Comparison of ENCODE assay signal across 1 cellular context in the genomic region with DNA sequence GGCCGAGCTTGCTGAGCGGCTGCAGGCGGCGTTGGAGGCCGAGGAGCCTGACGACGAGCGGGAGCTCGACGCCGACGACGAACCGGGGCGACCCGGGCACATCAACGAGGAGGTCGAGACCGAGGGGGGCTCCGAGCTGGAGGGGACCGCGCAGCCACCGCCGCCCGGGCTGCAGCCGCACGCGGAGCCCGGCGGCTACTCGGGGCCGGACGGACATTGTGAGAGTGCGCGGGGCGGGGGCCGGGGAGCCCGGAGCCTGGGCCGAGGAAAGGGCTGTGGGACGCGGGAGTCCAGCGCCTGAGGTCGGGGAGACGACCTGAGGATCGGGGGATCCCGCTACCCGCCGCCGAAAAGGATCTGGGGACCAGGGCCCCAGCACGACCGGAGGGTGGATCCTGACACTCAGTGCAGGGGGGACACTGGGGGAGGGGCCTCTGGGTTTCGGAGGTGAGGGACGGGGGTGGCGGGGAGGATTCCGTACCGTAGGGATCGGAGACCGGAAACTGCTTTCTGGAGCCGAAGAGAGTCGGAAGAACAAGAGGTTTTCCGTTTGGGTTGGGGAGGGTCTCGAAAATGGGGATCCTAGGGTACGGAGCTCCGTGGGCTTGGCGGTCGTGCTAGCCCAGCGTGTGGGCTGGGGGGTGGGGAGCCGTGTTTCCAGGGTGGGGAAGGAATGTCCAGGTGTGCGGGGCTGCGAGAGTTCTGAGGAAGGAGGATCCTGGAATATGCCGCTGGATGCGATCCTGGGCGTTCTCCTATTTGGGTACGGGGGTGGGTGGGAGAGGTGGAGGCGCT.
TF ChIP-seq lines count a peak whose summit lies in the region.

No MANE protein-coding gene starts in this region.

TF ChIP-seq in HepG2, 621 proteins besides CTCF, POLR2A, EP300 and RAD21 (continued from another document and continues in another):
- TF ChIP-seq POGZ (CRISPR knock-in tag; IDR thresholded peaks at IDR 0.05): no peak
- 0 out of 2 replicates have a peak, but pooled peaks have one; percentile 63 for TF ChIP-seq EED (CRISPR knock-in tag; IDR thresholded peaks at IDR 0.05)
- TF ChIP-seq, protein P1, sequence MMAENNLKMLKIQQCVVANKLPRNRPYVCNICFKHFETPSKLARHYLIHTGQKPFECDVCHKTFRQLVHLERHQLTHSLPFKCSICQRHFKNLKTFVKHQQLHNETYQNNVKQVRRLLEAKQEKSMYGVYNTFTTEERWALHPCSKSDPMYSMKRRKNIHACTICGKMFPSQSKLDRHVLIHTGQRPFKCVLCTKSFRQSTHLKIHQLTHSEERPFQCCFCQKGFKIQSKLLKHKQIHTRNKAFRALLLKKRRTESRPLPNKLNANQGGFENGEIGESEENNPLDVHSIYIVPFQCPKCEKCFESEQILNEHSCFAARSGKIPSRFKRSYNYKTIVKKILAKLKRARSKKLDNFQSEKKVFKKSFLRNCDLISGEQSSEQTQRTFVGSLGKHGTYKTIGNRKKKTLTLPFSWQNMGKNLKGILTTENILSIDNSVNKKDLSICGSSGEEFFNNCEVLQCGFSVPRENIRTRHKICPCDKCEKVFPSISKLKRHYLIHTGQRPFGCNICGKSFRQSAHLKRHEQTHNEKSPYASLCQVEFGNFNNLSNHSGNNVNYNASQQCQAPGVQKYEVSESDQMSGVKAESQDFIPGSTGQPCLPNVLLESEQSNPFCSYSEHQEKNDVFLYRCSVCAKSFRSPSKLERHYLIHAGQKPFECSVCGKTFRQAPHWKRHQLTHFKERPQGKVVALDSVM (CRISPR knock-in tag; IDR thresholded peaks at IDR 0.05): no peak
- no peak for TF ChIP-seq MED8 (CRISPR knock-in tag; IDR thresholded peaks at IDR 0.05; ENCODE audit: insufficient replicate concordance)
- TF ChIP-seq, protein P2, sequence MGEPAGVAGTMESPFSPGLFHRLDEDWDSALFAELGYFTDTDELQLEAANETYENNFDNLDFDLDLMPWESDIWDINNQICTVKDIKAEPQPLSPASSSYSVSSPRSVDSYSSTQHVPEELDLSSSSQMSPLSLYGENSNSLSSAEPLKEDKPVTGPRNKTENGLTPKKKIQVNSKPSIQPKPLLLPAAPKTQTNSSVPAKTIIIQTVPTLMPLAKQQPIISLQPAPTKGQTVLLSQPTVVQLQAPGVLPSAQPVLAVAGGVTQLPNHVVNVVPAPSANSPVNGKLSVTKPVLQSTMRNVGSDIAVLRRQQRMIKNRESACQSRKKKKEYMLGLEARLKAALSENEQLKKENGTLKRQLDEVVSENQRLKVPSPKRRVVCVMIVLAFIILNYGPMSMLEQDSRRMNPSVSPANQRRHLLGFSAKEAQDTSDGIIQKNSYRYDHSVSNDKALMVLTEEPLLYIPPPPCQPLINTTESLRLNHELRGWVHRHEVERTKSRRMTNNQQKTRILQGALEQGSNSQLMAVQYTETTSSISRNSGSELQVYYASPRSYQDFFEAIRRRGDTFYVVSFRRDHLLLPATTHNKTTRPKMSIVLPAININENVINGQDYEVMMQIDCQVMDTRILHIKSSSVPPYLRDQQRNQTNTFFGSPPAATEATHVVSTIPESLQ (CRISPR knock-in tag; conservative IDR thresholded peaks at IDR 0.05): no peak
- TF ChIP-seq, protein P3, sequence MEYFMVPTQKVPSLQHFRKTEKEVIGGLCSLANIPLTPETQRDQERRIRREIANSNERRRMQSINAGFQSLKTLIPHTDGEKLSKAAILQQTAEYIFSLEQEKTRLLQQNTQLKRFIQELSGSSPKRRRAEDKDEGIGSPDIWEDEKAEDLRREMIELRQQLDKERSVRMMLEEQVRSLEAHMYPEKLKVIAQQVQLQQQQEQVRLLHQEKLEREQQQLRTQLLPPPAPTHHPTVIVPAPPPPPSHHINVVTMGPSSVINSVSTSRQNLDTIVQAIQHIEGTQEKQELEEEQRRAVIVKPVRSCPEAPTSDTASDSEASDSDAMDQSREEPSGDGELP (IDR thresholded peaks at IDR 0.05; ENCODE audit: borderline replicate concordance, low read depth): no peak
- no peak for TF ChIP-seq SP1 (IDR thresholded peaks at IDR 0.05)
- no peak for TF ChIP-seq SP1 (CRISPR knock-in tag; IDR thresholded peaks at IDR 0.05)
- TF ChIP-seq FOXA1 (IDR thresholded peaks at IDR 0.05): no peak
- TF ChIP-seq FOXA1 (CRISPR knock-in tag; IDR thresholded peaks at IDR 0.05): no peak
- TF ChIP-seq SIN3A (IDR thresholded peaks at IDR 0.05; ENCODE audit: borderline replicate concordance, low read depth, low read length): no peak
- no peak for TF ChIP-seq ZNF501 (CRISPR knock-in tag; IDR thresholded peaks at IDR 0.05)
- no peak for TF ChIP-seq CREM (IDR thresholded peaks at IDR 0.05)
- TF ChIP-seq CREM (CRISPR knock-in tag; IDR thresholded peaks at IDR 0.05): no peak
- TF ChIP-seq, protein P4, sequence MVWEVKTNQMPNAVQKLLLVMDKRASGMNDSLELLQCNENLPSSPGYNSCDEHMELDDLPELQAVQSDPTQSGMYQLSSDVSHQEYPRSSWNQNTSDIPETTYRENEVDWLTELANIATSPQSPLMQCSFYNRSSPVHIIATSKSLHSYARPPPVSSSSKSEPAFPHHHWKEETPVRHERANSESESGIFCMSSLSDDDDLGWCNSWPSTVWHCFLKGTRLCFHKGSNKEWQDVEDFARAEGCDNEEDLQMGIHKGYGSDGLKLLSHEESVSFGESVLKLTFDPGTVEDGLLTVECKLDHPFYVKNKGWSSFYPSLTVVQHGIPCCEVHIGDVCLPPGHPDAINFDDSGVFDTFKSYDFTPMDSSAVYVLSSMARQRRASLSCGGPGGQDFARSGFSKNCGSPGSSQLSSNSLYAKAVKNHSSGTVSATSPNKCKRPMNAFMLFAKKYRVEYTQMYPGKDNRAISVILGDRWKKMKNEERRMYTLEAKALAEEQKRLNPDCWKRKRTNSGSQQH (CRISPR knock-in tag; IDR thresholded peaks at IDR 0.05; ENCODE audit: low read depth): no peak
- no peak for TF ChIP-seq ZFP62 (CRISPR knock-in tag; IDR thresholded peaks at IDR 0.05)
- TF ChIP-seq, protein P5, sequence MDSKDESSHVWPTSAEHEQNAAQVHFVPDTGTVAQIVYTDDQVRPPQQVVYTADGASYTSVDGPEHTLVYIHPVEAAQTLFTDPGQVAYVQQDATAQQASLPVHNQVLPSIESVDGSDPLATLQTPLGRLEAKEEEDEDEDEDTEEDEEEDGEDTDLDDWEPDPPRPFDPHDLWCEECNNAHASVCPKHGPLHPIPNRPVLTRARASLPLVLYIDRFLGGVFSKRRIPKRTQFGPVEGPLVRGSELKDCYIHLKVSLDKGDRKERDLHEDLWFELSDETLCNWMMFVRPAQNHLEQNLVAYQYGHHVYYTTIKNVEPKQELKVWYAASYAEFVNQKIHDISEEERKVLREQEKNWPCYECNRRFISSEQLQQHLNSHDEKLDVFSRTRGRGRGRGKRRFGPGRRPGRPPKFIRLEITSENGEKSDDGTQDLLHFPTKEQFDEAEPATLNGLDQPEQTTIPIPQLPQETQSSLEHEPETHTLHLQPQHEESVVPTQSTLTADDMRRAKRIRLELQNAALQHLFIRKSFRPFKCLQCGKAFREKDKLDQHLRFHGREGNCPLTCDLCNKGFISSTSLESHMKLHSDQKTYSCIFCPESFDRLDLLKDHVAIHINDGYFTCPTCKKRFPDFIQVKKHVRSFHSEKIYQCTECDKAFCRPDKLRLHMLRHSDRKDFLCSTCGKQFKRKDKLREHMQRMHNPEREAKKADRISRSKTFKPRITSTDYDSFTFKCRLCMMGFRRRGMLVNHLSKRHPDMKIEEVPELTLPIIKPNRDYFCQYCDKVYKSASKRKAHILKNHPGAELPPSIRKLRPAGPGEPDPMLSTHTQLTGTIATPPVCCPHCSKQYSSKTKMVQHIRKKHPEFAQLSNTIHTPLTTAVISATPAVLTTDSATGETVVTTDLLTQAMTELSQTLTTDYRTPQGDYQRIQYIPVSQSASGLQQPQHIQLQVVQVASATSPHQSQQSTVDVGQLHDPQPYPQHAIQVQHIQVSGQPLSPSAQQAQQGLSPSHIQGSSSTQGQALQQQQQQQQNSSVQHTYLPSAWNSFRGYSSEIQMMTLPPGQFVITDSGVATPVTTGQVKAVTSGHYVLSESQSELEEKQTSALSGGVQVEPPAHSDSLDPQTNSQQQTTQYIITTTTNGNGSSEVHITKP (CRISPR knock-in tag; IDR thresholded peaks at IDR 0.05; ENCODE audit: low read depth): no peak
- TF ChIP-seq MTA3 (CRISPR knock-in tag; IDR thresholded peaks at IDR 0.05): no peak
- TF ChIP-seq, protein P6, sequence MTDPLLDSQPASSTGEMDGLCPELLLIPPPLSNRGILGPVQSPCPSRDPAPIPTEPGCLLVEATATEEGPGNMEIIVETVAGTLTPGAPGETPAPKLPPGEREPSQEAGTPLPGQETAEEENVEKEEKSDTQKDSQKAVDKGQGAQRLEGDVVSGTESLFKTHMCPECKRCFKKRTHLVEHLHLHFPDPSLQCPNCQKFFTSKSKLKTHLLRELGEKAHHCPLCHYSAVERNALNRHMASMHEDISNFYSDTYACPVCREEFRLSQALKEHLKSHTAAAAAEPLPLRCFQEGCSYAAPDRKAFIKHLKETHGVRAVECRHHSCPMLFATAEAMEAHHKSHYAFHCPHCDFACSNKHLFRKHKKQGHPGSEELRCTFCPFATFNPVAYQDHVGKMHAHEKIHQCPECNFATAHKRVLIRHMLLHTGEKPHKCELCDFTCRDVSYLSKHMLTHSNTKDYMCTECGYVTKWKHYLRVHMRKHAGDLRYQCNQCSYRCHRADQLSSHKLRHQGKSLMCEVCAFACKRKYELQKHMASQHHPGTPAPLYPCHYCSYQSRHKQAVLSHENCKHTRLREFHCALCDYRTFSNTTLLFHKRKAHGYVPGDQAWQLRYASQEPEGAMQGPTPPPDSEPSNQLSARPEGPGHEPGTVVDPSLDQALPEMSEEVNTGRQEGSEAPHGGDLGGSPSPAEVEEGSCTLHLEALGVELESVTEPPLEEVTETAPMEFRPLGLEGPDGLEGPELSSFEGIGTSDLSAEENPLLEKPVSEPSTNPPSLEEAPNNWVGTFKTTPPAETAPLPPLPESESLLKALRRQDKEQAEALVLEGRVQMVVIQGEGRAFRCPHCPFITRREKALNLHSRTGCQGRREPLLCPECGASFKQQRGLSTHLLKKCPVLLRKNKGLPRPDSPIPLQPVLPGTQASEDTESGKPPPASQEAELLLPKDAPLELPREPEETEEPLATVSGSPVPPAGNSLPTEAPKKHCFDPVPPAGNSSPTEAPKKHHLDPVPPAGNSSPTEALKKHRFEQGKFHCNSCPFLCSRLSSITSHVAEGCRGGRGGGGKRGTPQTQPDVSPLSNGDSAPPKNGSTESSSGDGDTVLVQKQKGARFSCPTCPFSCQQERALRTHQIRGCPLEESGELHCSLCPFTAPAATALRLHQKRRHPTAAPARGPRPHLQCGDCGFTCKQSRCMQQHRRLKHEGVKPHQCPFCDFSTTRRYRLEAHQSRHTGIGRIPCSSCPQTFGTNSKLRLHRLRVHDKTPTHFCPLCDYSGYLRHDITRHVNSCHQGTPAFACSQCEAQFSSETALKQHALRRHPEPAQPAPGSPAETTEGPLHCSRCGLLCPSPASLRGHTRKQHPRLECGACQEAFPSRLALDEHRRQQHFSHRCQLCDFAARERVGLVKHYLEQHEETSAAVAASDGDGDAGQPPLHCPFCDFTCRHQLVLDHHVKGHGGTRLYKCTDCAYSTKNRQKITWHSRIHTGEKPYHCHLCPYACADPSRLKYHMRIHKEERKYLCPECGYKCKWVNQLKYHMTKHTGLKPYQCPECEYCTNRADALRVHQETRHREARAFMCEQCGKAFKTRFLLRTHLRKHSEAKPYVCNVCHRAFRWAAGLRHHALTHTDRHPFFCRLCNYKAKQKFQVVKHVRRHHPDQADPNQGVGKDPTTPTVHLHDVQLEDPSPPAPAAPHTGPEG (CRISPR knock-in tag; IDR thresholded peaks at IDR 0.05): 0 out of 2 replicates have a peak, but pooled peaks have one; percentile 27
- TF ChIP-seq ZNF432 (CRISPR knock-in tag; IDR thresholded peaks at IDR 0.05; ENCODE audit: borderline replicate concordance): 0 out of 2 replicates have a peak, but pooled peaks have one; percentile 55
- TF ChIP-seq ZNF317 (CRISPR knock-in tag; IDR thresholded peaks at IDR 0.05): no peak
- TF ChIP-seq, protein P7, sequence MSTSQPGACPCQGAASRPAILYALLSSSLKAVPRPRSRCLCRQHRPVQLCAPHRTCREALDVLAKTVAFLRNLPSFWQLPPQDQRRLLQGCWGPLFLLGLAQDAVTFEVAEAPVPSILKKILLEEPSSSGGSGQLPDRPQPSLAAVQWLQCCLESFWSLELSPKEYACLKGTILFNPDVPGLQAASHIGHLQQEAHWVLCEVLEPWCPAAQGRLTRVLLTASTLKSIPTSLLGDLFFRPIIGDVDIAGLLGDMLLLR (CRISPR knock-in tag; IDR thresholded peaks at IDR 0.05): no peak
- no peak for TF ChIP-seq DPF2 (CRISPR knock-in tag; IDR thresholded peaks at IDR 0.05; ENCODE audit: borderline replicate concordance, low read depth)
- TF ChIP-seq, protein P8, sequence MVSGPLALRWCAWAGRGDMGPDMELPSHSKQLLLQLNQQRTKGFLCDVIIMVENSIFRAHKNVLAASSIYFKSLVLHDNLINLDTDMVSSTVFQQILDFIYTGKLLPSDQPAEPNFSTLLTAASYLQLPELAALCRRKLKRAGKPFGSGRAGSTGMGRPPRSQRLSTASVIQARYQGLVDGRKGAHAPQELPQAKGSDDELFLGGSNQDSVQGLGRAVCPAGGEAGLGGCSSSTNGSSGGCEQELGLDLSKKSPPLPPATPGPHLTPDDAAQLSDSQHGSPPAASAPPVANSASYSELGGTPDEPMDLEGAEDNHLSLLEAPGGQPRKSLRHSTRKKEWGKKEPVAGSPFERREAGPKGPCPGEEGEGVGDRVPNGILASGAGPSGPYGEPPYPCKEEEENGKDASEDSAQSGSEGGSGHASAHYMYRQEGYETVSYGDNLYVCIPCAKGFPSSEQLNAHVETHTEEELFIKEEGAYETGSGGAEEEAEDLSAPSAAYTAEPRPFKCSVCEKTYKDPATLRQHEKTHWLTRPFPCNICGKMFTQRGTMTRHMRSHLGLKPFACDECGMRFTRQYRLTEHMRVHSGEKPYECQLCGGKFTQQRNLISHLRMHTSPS (CRISPR knock-in tag; IDR thresholded peaks at IDR 0.05; ENCODE audit: low read depth): no peak
- TF ChIP-seq, protein P9, sequence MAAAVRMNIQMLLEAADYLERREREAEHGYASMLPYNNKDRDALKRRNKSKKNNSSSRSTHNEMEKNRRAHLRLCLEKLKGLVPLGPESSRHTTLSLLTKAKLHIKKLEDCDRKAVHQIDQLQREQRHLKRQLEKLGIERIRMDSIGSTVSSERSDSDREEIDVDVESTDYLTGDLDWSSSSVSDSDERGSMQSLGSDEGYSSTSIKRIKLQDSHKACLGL (CRISPR knock-in tag; IDR thresholded peaks at IDR 0.05): peak; percentile 85
- TF ChIP-seq ZNF350 (CRISPR knock-in tag; IDR thresholded peaks at IDR 0.05; ENCODE audit: borderline replicate concordance, low read depth): no peak
- TF ChIP-seq, protein P10, sequence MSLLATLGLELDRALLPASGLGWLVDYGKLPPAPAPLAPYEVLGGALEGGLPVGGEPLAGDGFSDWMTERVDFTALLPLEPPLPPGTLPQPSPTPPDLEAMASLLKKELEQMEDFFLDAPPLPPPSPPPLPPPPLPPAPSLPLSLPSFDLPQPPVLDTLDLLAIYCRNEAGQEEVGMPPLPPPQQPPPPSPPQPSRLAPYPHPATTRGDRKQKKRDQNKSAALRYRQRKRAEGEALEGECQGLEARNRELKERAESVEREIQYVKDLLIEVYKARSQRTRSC (CRISPR knock-in tag; IDR thresholded peaks at IDR 0.05; ENCODE audit: low read depth): no peak
- TF ChIP-seq GABPB1 (CRISPR knock-in tag; IDR thresholded peaks at IDR 0.05): no peak; the same call in 1 of the 2 replicates
- no peak for TF ChIP-seq ZFP41 (CRISPR knock-in tag; IDR thresholded peaks at IDR 0.05; ENCODE audit: borderline replicate concordance)
- no peak for TF ChIP-seq FOXP1 (IDR thresholded peaks at IDR 0.05)
- TF ChIP-seq FOXP1 (CRISPR knock-in tag; IDR thresholded peaks at IDR 0.05): no peak
- TF ChIP-seq XBP1 (CRISPR knock-in tag; IDR thresholded peaks at IDR 0.05): no peak
- no peak for TF ChIP-seq ZNF720 (CRISPR knock-in tag; IDR thresholded peaks at IDR 0.05)
- TF ChIP-seq TOPORS (CRISPR knock-in tag; IDR thresholded peaks at IDR 0.05): no peak; the same call in 1 of the 2 replicates
- no peak for TF ChIP-seq CREB1 (IDR thresholded peaks at IDR 0.05)
- no peak for TF ChIP-seq CREB1 (CRISPR knock-in tag; IDR thresholded peaks at IDR 0.05)
- no peak for TF ChIP-seq ZSCAN12 (CRISPR knock-in tag; IDR thresholded peaks at IDR 0.05)
- no peak for TF ChIP-seq SP4 (CRISPR knock-in tag; IDR thresholded peaks at IDR 0.05)
- TF ChIP-seq HNRNPL (IDR thresholded peaks at IDR 0.05; ENCODE audit: low read depth, low read length): no peak
- no peak for TF ChIP-seq ZNF510 (CRISPR knock-in tag; IDR thresholded peaks at IDR 0.05; ENCODE audit: low read depth)
